In genomic region chr3:8500208-8500961, GRCh38 we compare ENCODE assay signal across 9 cellular contexts. TPM values are rescaled to one million over a fixed set of nuclear protein-coding genes. Genes with fewer than 3 reads are reported as not detected.
DNase-seq lines count a peak whose midpoint lies in the region; ATAC-seq and TF ChIP-seq lines count a peak whose summit lies in the region.
"Had no signal": no experiment of that assay in that cellular context is flagged by ENCODE, and none has a peak within 500 bp of the region (broad histone marks: within the 10 kb centered on the region; RNA-seq: fewer than 3 reads in every experiment).

No MANE protein-coding gene starts in this region.

- no peaks in the 10 kb centered on the region for H3K79me2 ChIP-seq in OCI-LY1 (ENCODE audit: insufficient read depth, low read length)

- peaks cover 0 to 4% (median 0%) of the 10 kb centered on the region in 7 donors for H3K9me3 Mint-ChIP-seq in naive B cell
- H3K9me3 Mint-ChIP-seq in activated CD4-positive, alpha-beta T cell treated with anti-CD3 and anti-CD28 coated beads, Interleukin-2, amount 10 ng/mL, durations not matched to agents 7 days and 5 days: no peaks in the 10 kb centered on the region
- H3K9me3 Mint-ChIP-seq: activated T-cell treated with anti-CD3 and anti-CD28 coated beads, Interleukin-2, amount 50 U/mL, for 4 hours had no signal

- H2AFZ ChIP-seq in OCI-LY1 (ENCODE audit: low read length): no peak overlapping the region

- H3K9me3 ChIP-seq in AG04450 (ENCODE audit: control insufficient read depth, insufficient read depth, low read length): no peaks in the 10 kb centered on the region
- H3K9me3 ChIP-seq in OCI-LY1 (ENCODE audit: low read length): no peaks in the 10 kb centered on the region
- no peaks in the 10 kb centered on the region for H3K9me3 ChIP-seq in esophagus (ENCODE audit: control insufficient read depth in 2 of 2, insufficient read depth in 1 of 2, low read depth in 1 of 2, low read length in 1 of 2)

- no peaks in the 10 kb centered on the region for H3F3A ChIP-seq in OCI-LY1 (ENCODE audit: insufficient read depth, low read length)

- H3K36me3 ChIP-seq in OCI-LY1 (ENCODE audit: insufficient read depth, low read length): no peaks in the 10 kb centered on the region
- no peaks in the 10 kb centered on the region for H3K36me3 ChIP-seq in esophagus (ENCODE audit: control insufficient read depth in 2 of 2, insufficient read depth in 2 of 2, low read length in 1 of 2)

- WGBS in esophagus, 2 donors: 39 to 43% methylated on average over 9 of the region's 9 CpGs

- CTCF ChIA-PET in AG04450 (lab: Charles Lee): interaction anchor here (0.8 to 6.8 kb wide), 9 partner anchors 8 to 861 kb away, joined by 3 to 45 read pairs (median 5); no protein-coding TSS in a partner anchor
- CTCF ChIA-PET in activated CD4-positive, alpha-beta T cell treated with anti-CD3 and anti-CD28 coated beads, Interleukin-2, amount 10 ng/mL, durations not matched to agents 7 days and 5 days (lab: Charles Lee): interaction anchor here (0.5 kb wide), 1 partner anchor 127 kb away, joined by 3 read pairs; no protein-coding TSS in a partner anchor

- no peak overlapping the region for H3K9ac ChIP-seq in OCI-LY1 (ENCODE audit: low read length)

- no peak for ATAC-seq in naive B cell (ENCODE audit: low read depth in 2 of 2)
- no peak for ATAC-seq in GM19395 (IDR thresholded peaks at IDR 0.05; ENCODE audit: unreplicated experiment)

- H3K4me2 ChIP-seq in OCI-LY1 (ENCODE audit: low read length): no peak overlapping the region

- no peaks in the 10 kb centered on the region for H3K9me2 ChIP-seq in OCI-LY1 (ENCODE audit: low read depth, low read length)

- DNase-seq in AG04450 (ENCODE audit: low read depth, low spot score): peak; percentile 54
- no peak for DNase-seq in naive B cell
- no peak for DNase-seq in NOMO-1 treated with dmso at 0.1 percent for 144 hours (lab: John Stamatoyannopoulos, UW; ENCODE audit: unreplicated experiment)
- no peak for DNase-seq in activated CD4-positive, alpha-beta T cell treated with anti-CD3 and anti-CD28 coated beads, Interleukin-2, amount 10 ng/mL, durations not matched to agents 7 days and 5 days
- no peak for DNase-seq in NCI-H128 (lab: John Stamatoyannopoulos, UW; ENCODE audit: unreplicated experiment)
- DNase-seq: activated T-cell treated with anti-CD3 and anti-CD28 coated beads, Interleukin-2, amount 50 U/mL, for 4 hours had no signal

- peaks cover 7 to 15% (median 8%) of the 10 kb centered on the region in 3 donors for H3K4me1 Mint-ChIP-seq in naive B cell
- H3K4me1 Mint-ChIP-seq in activated CD4-positive, alpha-beta T cell treated with anti-CD3 and anti-CD28 coated beads, Interleukin-2, amount 10 ng/mL, durations not matched to agents 7 days and 5 days: peaks cover 14% of the 10 kb centered on the region

- H3K4me3 ChIP-seq in AG04450 (ENCODE audit: low read depth, low read length) (peak overlapping the region; percentile 22), OCI-LY1 (ENCODE audit: low read depth, low read length, poor library complexity, severe bottlenecking) (no peak overlapping the region), esophagus (ENCODE audit: low read depth in 1 of 2, low read length in 2 of 2) (no peak overlapping the region)

- H3K27ac ChIP-seq in AG04450 (ENCODE audit: low read depth, low read length) (peak overlapping the region; percentile 86), OCI-LY1 (ENCODE audit: low read depth, low read length, poor library complexity, severe bottlenecking) (no peak overlapping the region), esophagus (ENCODE audit: low read depth in 2 of 2, low read length in 1 of 2) (peak overlapping the region; percentile 86 to 89)

- H3K27me3 ChIP-seq in AG04450 (ENCODE audit: control insufficient read depth, insufficient read depth, low read length) (no peaks in the 10 kb centered on the region), OCI-LY1 (ENCODE audit: insufficient read depth, low read length) (no peaks in the 10 kb centered on the region), esophagus (ENCODE audit: control insufficient read depth in 1 of 2, insufficient read depth in 2 of 2, low read length in 2 of 2) (no peaks in the 10 kb centered on the region)

- H3K4me1 ChIP-seq in OCI-LY1 (ENCODE audit: insufficient read depth, low read length, severe bottlenecking) (peaks cover 13% of the 10 kb centered on the region), esophagus (ENCODE audit: control insufficient read depth in 2 of 2, insufficient read depth in 2 of 2, low read length in 1 of 2) (peaks cover 6 to 10% of the 10 kb centered on the region in 2 donors)

- POLR2A ChIA-PET in AG04450 (lab: Yijun Ruan, JAX): interaction anchor here (0.8 to 2.1 kb wide), 9 partner anchors 9 to 122 kb away, joined by 3 to 23 read pairs (median 8); no protein-coding TSS in a partner anchor
- POLR2A ChIA-PET in activated CD4-positive, alpha-beta T cell treated with anti-CD3 and anti-CD28 coated beads, Interleukin-2, amount 10 ng/mL, durations not matched to agents 7 days and 5 days (lab: Charles Lee): no interaction called here

- H3K4me3 Mint-ChIP-seq in naive B cell: peak overlapping the region in 5 of 8 donors; percentile 12 to 92 (median 75)
- H3K4me3 Mint-ChIP-seq in activated CD4-positive, alpha-beta T cell treated with anti-CD3 and anti-CD28 coated beads, Interleukin-2, amount 10 ng/mL, durations not matched to agents 7 days and 5 days: no peak overlapping the region

- no peaks in the 10 kb centered on the region for H4K20me1 ChIP-seq in OCI-LY1 (ENCODE audit: insufficient read depth, low read length)

- H3K36me3 Mint-ChIP-seq in naive B cell: no peaks in the 10 kb centered on the region
- no peaks in the 10 kb centered on the region for H3K36me3 Mint-ChIP-seq in activated CD4-positive, alpha-beta T cell treated with anti-CD3 and anti-CD28 coated beads, Interleukin-2, amount 10 ng/mL, durations not matched to agents 7 days and 5 days (ENCODE audit: low read depth)

- TF ChIP-seq CTCF in AG04450 (IDR thresholded peaks at IDR 0.05; ENCODE audit: low read depth, low read length) (no peak), OCI-LY1 (IDR thresholded peaks at IDR 0.05; ENCODE audit: low read length) (0 out of 2 replicates have a peak, but pooled peaks have one; percentile 8)

- peaks cover 5 to 16% (median 9%) of the 10 kb centered on the region in 3 donors for H3K27me3 Mint-ChIP-seq in naive B cell
- peaks cover 10% of the 10 kb centered on the region for H3K27me3 Mint-ChIP-seq in activated CD4-positive, alpha-beta T cell treated with anti-CD3 and anti-CD28 coated beads, Interleukin-2, amount 10 ng/mL, durations not matched to agents 7 days and 5 days

- H3K27ac Mint-ChIP-seq in naive B cell: peak overlapping the region in 2 of 6 donors; percentile 56 to 67
- no peak overlapping the region for H3K27ac Mint-ChIP-seq in activated CD4-positive, alpha-beta T cell treated with anti-CD3 and anti-CD28 coated beads, Interleukin-2, amount 10 ng/mL, durations not matched to agents 7 days and 5 days

RNA-seq across cellular contexts. Expression of gene LMCD1, which starts 1.2 kb away (rescaled TPM):
- polyA plus RNA-seq in AG04450 (2011; rRNA removed) (39.1 and 49.5 TPM in 2 replicates), esophagus (10 to 100 TPM; 17.2 to 21.2 TPM), naive B cell (ENCODE audit: low read depth in 6 of 6) (1 to 10 TPM in 1 of 6 donors, under 1 TPM in 1, not detected in 4; 0.56 to 1.0 TPM)
- 25.4 and 36.0 TPM in 2 replicates for polyA minus RNA-seq in AG04450 (2011; rRNA and poly(A)+ RNA removed)
- 1 to 10 TPM in 1 of 2 experiments, under 1 TPM in 1; 0.99 to 1.1 TPM for total RNA-seq in activated CD4-positive, alpha-beta T cell treated with anti-CD3 and anti-CD28 coated beads, Interleukin-2, amount 10 ng/mL, durations not matched to agents 7 days and 5 days

Comparison
In these comparisons a context has a peak if more than half of its experiments do, and no peak if none do; other contexts are left out.
1. RNA of gene LMCD1, which starts 1.2 kb away (polyA plus RNA-seq): 39.1 to 49.5 TPM in AG04450 and 17.2 to 21.2 TPM in esophagus; 0.56 to 1.0 TPM in naive B cell; every median in the first group is over 4 times any median in the second.